In the genomic region with DNA sequence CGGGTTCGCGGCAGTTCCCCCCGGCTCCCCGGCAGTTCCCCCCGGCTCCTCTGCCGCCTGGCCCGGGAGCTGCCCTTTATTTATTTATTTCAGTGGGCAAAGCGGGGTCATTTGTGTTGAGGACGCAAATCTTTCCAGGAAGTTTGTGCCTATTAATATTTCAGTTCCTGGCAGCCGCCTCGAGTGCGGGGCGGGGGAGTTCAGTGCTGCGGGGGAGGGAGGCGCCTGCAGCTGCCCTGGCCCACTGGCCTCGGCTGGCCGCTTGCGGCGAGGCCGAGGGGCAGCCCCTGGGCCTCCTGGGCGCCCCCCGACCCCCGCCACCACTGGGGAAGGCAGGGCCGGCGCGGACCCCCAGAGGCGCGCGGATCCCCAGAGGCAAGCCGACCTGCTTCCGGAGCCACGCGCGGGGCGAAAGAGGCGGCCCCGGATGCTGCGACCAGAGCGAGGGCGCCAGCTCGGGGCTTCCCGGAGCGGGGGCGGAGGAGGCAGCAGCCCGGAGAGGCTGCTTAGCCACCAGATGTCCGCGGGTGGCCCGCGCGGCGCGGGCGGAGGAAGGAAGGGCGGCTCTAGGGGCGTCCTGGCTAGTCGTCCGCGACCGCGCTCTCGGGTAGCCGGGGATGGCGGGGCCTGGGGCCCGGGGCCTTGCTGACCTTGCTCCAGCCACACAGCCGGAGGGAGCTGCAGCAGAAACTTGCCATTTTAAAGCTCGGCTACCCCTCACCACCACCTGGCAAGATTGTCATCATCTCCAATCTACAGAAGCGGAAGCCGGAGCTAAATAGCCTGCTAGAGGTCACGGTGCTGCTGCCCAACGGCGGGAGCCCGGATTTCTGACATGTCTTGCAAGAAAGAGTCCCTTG, we compare ENCODE assay signal across 8 cellular contexts. TPM values are rescaled to one million over a fixed set of nuclear protein-coding genes. Genes with fewer than 3 reads are reported as not detected.
A peak's percentile ranks its signal among the peaks of the same experiment; 100 is the strongest.
DNase-seq lines count a peak whose midpoint lies in the region; ATAC-seq and TF ChIP-seq lines count a peak whose summit lies in the region.

No MANE protein-coding gene starts in this region.

- in situ Hi-C loops in transverse colon (cut with MboI; ENCODE audit: low pct_ligation_motif_present in 1 of 4, low pct_unique_long_range_greater_than_20kb in 1 of 4, low sequenced_read_pairs in 3 of 4): no loop called here

- H4K20me1 ChIP-seq in osteoblast (ENCODE audit: insufficient read depth, low read length): no peaks in the 10 kb centered on the region

- no peaks in the 10 kb centered on the region for H3K9me3 Mint-ChIP-seq in Caco-2 (ENCODE audit: unreplicated experiment)

- peak overlapping the region; percentile 85 for H3K27ac Mint-ChIP-seq in Caco-2 (ENCODE audit: unreplicated experiment)

- peak; percentile 67 for TF ChIP-seq POLR2A in transverse colon (IDR thresholded peaks at IDR 0.05)

- peaks cover 27% of the 10 kb centered on the region for H3K4me1 Mint-ChIP-seq in Caco-2 (ENCODE audit: low read depth, unreplicated experiment)

- CTCF ChIA-PET in Caco-2 (lab: Charles Lee) (interaction anchor here (1.1 to 2.5 kb wide), 4 partner anchors 10 to 48 kb away, joined by 5 to 19 read pairs (median 5); a partner anchor contains a TSS), RWPE1 (lab: Yijun Ruan, JAX) (interaction anchor here (0.7 to 3.7 kb wide), 6 partner anchors 9 to 630 kb away, joined by 3 to 29 read pairs (median 12); no protein-coding TSS in a partner anchor)

- H3K4me2 ChIP-seq in osteoblast (ENCODE audit: insufficient read depth, low read length): peak overlapping the region; percentile 88

- TF ChIP-seq CTCF in Caco-2 (IDR thresholded peaks at IDR 0.05; ENCODE audit: insufficient read depth in 1 of 2, low read depth in 1 of 2, low read length in 1 of 2, severe bottlenecking in 1 of 2, unreplicated experiment in 1 of 2): no peak
- TF ChIP-seq CTCF in RWPE1 (conservative IDR thresholded peaks at IDR 0.05; ENCODE audit: low read depth): no peak
- TF ChIP-seq CTCF in osteoblast (IDR thresholded peaks at IDR 0.05; ENCODE audit: extremely low read depth, low read depth, low read length): no peak
- TF ChIP-seq CTCF in transverse colon (IDR thresholded peaks at IDR 0.05): no peak

- POLR2A ChIA-PET in Caco-2 (lab: Charles Lee): interaction anchor here (0.6 to 1.1 kb wide), 2 partner anchors 26 to 48 kb away, joined by 3 to 4 read pairs; a partner anchor contains a TSS
- POLR2A ChIA-PET in RWPE1 (lab: Yijun Ruan, JAX; ENCODE audit: low non-redundant PET): interaction anchor here (1.2 kb wide), 1 partner anchor 45 kb away, joined by 3 read pairs; no protein-coding TSS in a partner anchor

- no peaks in the 10 kb centered on the region for H3K79me2 ChIP-seq in osteoblast (ENCODE audit: insufficient read depth, low read length)

- WGBS in transverse colon (ENCODE audit: low coverage in 1 of 2), 2 donors: 1% methylated on average over 34 of the region's 73 CpGs; no CpG with 5 or more reads in 1 of the 2 donors

- peak overlapping the region; percentile 97 for H3K27ac ChIP-seq in RWPE1
- H3K27ac ChIP-seq in osteoblast (ENCODE audit: low read depth, low read length): peak overlapping the region; percentile 56
- H3K27ac ChIP-seq in transverse colon: peak overlapping the region; percentile 93 to 100 (median 98)

- intact Hi-C loops in Caco-2 (cut with micrococcal nuclease; ENCODE audit: unreplicated experiment): no loop called here
- intact Hi-C loops in transverse colon (cut with DNase I; ENCODE audit: low total_unique reads): no loop called here

- no peaks in the 10 kb centered on the region for H3K27me3 Mint-ChIP-seq in Caco-2 (ENCODE audit: insufficient read depth, unreplicated experiment)

- H3K27me3 ChIP-seq in Caco-2 (replicated peaks; ENCODE audit: control insufficient read depth, insufficient read depth, low read length) (no peaks in the 10 kb centered on the region), osteoblast (ENCODE audit: insufficient read depth, low read length) (no peaks in the 10 kb centered on the region), transverse colon (no peaks in the 10 kb centered on the region)

- peak overlapping the region; percentile 83 for H3K4me3 Mint-ChIP-seq in Caco-2 (ENCODE audit: unreplicated experiment)

- no TSS peak for BruUV-seq in Caco-2 (replicated peaks; lab: Mats Ljungman, UMichigan)

- ATAC-seq in GM19351 (IDR thresholded peaks at IDR 0.05; ENCODE audit: unreplicated experiment) (peak; percentile 74), HG03457 (IDR thresholded peaks at IDR 0.05; ENCODE audit: unreplicated experiment) (peak; percentile 72)

- no peaks in the 10 kb centered on the region for H3K36me3 ChIP-seq in Caco-2 (ENCODE audit: control insufficient read depth, insufficient read depth, low read length)
- H3K36me3 ChIP-seq in osteoblast (ENCODE audit: insufficient read depth, low read length): no peaks in the 10 kb centered on the region
- H3K36me3 ChIP-seq in transverse colon: no peaks in the 10 kb centered on the region

- H3K4me1 ChIP-seq in Caco-2: peaks cover 15% of the 10 kb centered on the region; the same call in 1 of the 2 replicates
- peaks cover 18% of the 10 kb centered on the region for H3K4me1 ChIP-seq in osteoblast (ENCODE audit: insufficient read depth, low read length)
- peaks cover 12 to 26% (median 20%) of the 10 kb centered on the region in 4 donors for H3K4me1 ChIP-seq in transverse colon

- H3K4me3 ChIP-seq in Caco-2 (ENCODE audit: low read depth, low read length) (peak overlapping the region; percentile 76), osteoblast (ENCODE audit: insufficient read depth, low read length) (peak overlapping the region; percentile 75), transverse colon (peak overlapping the region; percentile 50 to 93 (median 83))

- peak overlapping the region; percentile 85 for H2AFZ ChIP-seq in osteoblast (ENCODE audit: low read length)

- peak; percentile 56 to 63 for DNase-seq in Caco-2
- peak; percentile 70 for DNase-seq in RWPE1 (ENCODE audit: low spot score)
- peak; percentile 57 for DNase-seq in activated naive CD4-positive, alpha-beta T cell treated with anti-CD3 and anti-CD28 coated beads, Interleukin-2, amount 50 U/mL, for 16 hours
- peak; percentile 78 for DNase-seq in globus pallidus (ENCODE audit: low spot score)
- DNase-seq in osteoblast (ENCODE audit: insufficient read length, low spot score, missing footprints): peak; percentile 98
- DNase-seq in transverse colon: peak; percentile 73

- no peak for TF ChIP-seq EP300 in transverse colon (IDR thresholded peaks at IDR 0.05; ENCODE audit: low read depth)

- H3K9me3 ChIP-seq in Caco-2: no peaks in the 10 kb centered on the region
- H3K9me3 ChIP-seq in osteoblast (ENCODE audit: low read depth, low read length): no peaks in the 10 kb centered on the region
- H3K9me3 ChIP-seq in transverse colon: no peaks in the 10 kb centered on the region

- no peaks in the 10 kb centered on the region for H3K36me3 Mint-ChIP-seq in Caco-2 (ENCODE audit: insufficient read depth, unreplicated experiment)

RNA-seq across cellular contexts. Expression of a gene that starts 48.0 kb away (rescaled TPM):
- total RNA-seq in Caco-2 (2022): 512 and 554 TPM in 2 replicates
- total RNA-seq in osteoblast: 127 and 166 TPM in 2 replicates
- total RNA-seq in transverse colon: 100 to 1,000 TPM; 128 to 557 (median 501) TPM

Comparison
In these comparisons a context has a peak if more than half of its experiments do, and no peak if none do; other contexts are left out.
1. Peak in every context shown above with its lines: DNase-seq, ATAC-seq, H3K4me3 ChIP-seq and H3K27ac ChIP-seq.